In genomic region chr9:131693651-131694597, GRCh38 we compare ENCODE assay signal across 13 cellular contexts. TPM values are rescaled to one million over a fixed set of nuclear protein-coding genes. Genes with fewer than 3 reads are reported as not detected.
DNase-seq lines count a peak whose midpoint lies in the region; ATAC-seq and TF ChIP-seq lines count a peak whose summit lies in the region.
"Had no signal": no experiment of that assay in that cellular context is flagged by ENCODE, and none has a peak within 500 bp of the region (broad histone marks: within the 10 kb centered on the region; RNA-seq: fewer than 3 reads in every experiment).

No MANE protein-coding gene starts in this region.

- no peaks in the 10 kb centered on the region for H3K27me3 Mint-ChIP-seq in activated naive CD8-positive, alpha-beta T cell
- no peaks in the 10 kb centered on the region for H3K27me3 Mint-ChIP-seq in activated naive CD8-positive, alpha-beta T cell treated with anti-CD3 and anti-CD28 coated beads for 36 hours
- H3K27me3 Mint-ChIP-seq in activated T-helper 17 cell treated with anti-CD3 and anti-CD28 coated beads, Interleukin-2, amount 50 U/mL, for 72 hours = no peaks in the 10 kb centered on the region
- peaks cover 0 to 4% (median 1%) of the 10 kb centered on the region in 3 donors for H3K27me3 Mint-ChIP-seq in immature natural killer cell (ENCODE audit: low read depth in 3 of 3)
- no peaks in the 10 kb centered on the region for H3K27me3 Mint-ChIP-seq in stimulated activated naive B cell treated with anti-CD40 and anti-IgM and Interleukin-4, amounts not matched to agents 10 μg/mL and 1 μg/mL and 100 μg/mL, for 72 hours

- peaks cover 92% of the 10 kb centered on the region for H3K4me1 Mint-ChIP-seq in activated naive CD8-positive, alpha-beta T cell (ENCODE audit: low read depth)
- H3K4me1 Mint-ChIP-seq in activated naive CD8-positive, alpha-beta T cell treated with anti-CD3 and anti-CD28 coated beads for 36 hours = peaks cover 72% of the 10 kb centered on the region
- peaks cover 71% of the 10 kb centered on the region for H3K4me1 Mint-ChIP-seq in activated T-helper 17 cell treated with anti-CD3 and anti-CD28 coated beads, Interleukin-2, amount 50 U/mL, for 72 hours
- peaks cover 92 to 97% of the 10 kb centered on the region in 2 donors for H3K4me1 Mint-ChIP-seq in immature natural killer cell
- peaks cover 67 to 97% of the 10 kb centered on the region in 2 donors for H3K4me1 Mint-ChIP-seq in stimulated activated naive B cell treated with anti-CD40 and anti-IgM and Interleukin-4, amounts not matched to agents 10 μg/mL and 1 μg/mL and 100 μg/mL, for 72 hours

- peak overlapping the region; percentile 42 for H3K27ac Mint-ChIP-seq in activated naive CD8-positive, alpha-beta T cell
- H3K27ac Mint-ChIP-seq in activated naive CD8-positive, alpha-beta T cell treated with anti-CD3 and anti-CD28 coated beads for 36 hours = no peak overlapping the region
- peak overlapping the region; percentile 51 for H3K27ac Mint-ChIP-seq in activated T-helper 17 cell treated with anti-CD3 and anti-CD28 coated beads, Interleukin-2, amount 50 U/mL, for 72 hours
- peak overlapping the region; percentile 5 to 89 (median 69) for H3K27ac Mint-ChIP-seq in immature natural killer cell
- H3K27ac Mint-ChIP-seq in stimulated activated naive B cell treated with anti-CD40 and anti-IgM and Interleukin-4, amounts not matched to agents 10 μg/mL and 1 μg/mL and 100 μg/mL, for 72 hours = peak overlapping the region; percentile 32

- intact Hi-C loops in ascending aorta (cut with DNase I) = no loop called here

- no peak overlapping the region for H3K27ac ChIP-seq in ascending aorta

- no peak for ATAC-seq in activated T-helper 17 cell treated with anti-CD3 and anti-CD28 coated beads, Interleukin-2, amount 50 U/mL, for 72 hours (replicated peaks)
- ATAC-seq in stimulated activated naive B cell treated with anti-CD40 and anti-IgM and Interleukin-4, amounts not matched to agents 10 μg/mL and 1 μg/mL and 100 μg/mL, for 72 hours (replicated peaks) = no peak
- ATAC-seq in HG02642 (IDR thresholded peaks at IDR 0.05; ENCODE audit: poor library complexity, unreplicated experiment) = no peak

- TF ChIP-seq CTCF in ascending aorta (IDR thresholded peaks at IDR 0.05) = no peak

- H3K9me3 Mint-ChIP-seq in activated naive CD8-positive, alpha-beta T cell (ENCODE audit: low read depth) = no peaks in the 10 kb centered on the region
- H3K9me3 Mint-ChIP-seq in activated naive CD8-positive, alpha-beta T cell treated with anti-CD3 and anti-CD28 coated beads for 36 hours = no peaks in the 10 kb centered on the region
- no peaks in the 10 kb centered on the region for H3K9me3 Mint-ChIP-seq in activated T-helper 17 cell treated with anti-CD3 and anti-CD28 coated beads, Interleukin-2, amount 50 U/mL, for 72 hours
- no peaks in the 10 kb centered on the region for H3K9me3 Mint-ChIP-seq in immature natural killer cell
- no peaks in the 10 kb centered on the region for H3K9me3 Mint-ChIP-seq in stimulated activated naive B cell treated with anti-CD40 and anti-IgM and Interleukin-4, amounts not matched to agents 10 μg/mL and 1 μg/mL and 100 μg/mL, for 72 hours

- no peaks in the 10 kb centered on the region for H3K27me3 ChIP-seq in ascending aorta

- no peaks in the 10 kb centered on the region for H3K36me3 Mint-ChIP-seq in activated naive CD8-positive, alpha-beta T cell
- peaks cover 12% of the 10 kb centered on the region for H3K36me3 Mint-ChIP-seq in activated naive CD8-positive, alpha-beta T cell treated with anti-CD3 and anti-CD28 coated beads for 36 hours
- H3K36me3 Mint-ChIP-seq in activated T-helper 17 cell treated with anti-CD3 and anti-CD28 coated beads, Interleukin-2, amount 50 U/mL, for 72 hours (ENCODE audit: low read depth) = peaks cover 5% of the 10 kb centered on the region
- no peaks in the 10 kb centered on the region for H3K36me3 Mint-ChIP-seq in immature natural killer cell
- H3K36me3 Mint-ChIP-seq in stimulated activated naive B cell treated with anti-CD40 and anti-IgM and Interleukin-4, amounts not matched to agents 10 μg/mL and 1 μg/mL and 100 μg/mL, for 72 hours = peaks cover 29 to 41% of the 10 kb centered on the region in 2 donors

- H3K9me3 ChIP-seq in ascending aorta = no peaks in the 10 kb centered on the region

- no peaks in the 10 kb centered on the region for H3K36me3 ChIP-seq in ascending aorta

- H3K4me3 Mint-ChIP-seq in activated naive CD8-positive, alpha-beta T cell = peak overlapping the region; percentile 1
- H3K4me3 Mint-ChIP-seq in activated naive CD8-positive, alpha-beta T cell treated with anti-CD3 and anti-CD28 coated beads for 36 hours = no peak overlapping the region
- H3K4me3 Mint-ChIP-seq in activated T-helper 17 cell treated with anti-CD3 and anti-CD28 coated beads, Interleukin-2, amount 50 U/mL, for 72 hours = peak overlapping the region; percentile 66
- H3K4me3 Mint-ChIP-seq in immature natural killer cell = peak overlapping the region in 4 of 5 donors; percentile 26 to 67 (median 48)
- H3K4me3 Mint-ChIP-seq in stimulated activated naive B cell treated with anti-CD40 and anti-IgM and Interleukin-4, amounts not matched to agents 10 μg/mL and 1 μg/mL and 100 μg/mL, for 72 hours = peak overlapping the region in 1 of 2 donors; percentile 20

- no peak for DNase-seq in activated naive CD8-positive, alpha-beta T cell treated with anti-CD3 and anti-CD28 coated beads for 36 hours
- DNase-seq in immature natural killer cell (no peak), ascending aorta (ENCODE audit: low spot score in 2 of 2) (no peak), SKM-1 treated with dmso at 0.1 percent for 144 hours (lab: John Stamatoyannopoulos, UW; ENCODE audit: unreplicated experiment) (no peak)
- DNase-seq in stimulated activated naive B cell treated with anti-CD40 and anti-IgM and Interleukin-4, amounts not matched to agents 10 μg/mL and 1 μg/mL and 100 μg/mL, for 72 hours = no peak
- DNase-seq: activated CD4-positive, alpha-beta T cell treated with anti-CD3 and anti-CD28 coated beads for 1 hour; effector CD4-positive, alpha-beta T cell; NCI-H2081; NCI-H82; stimulated activated naive CD4-positive, alpha-beta T cell had no signal

- peaks cover 0 to 24% of the 10 kb centered on the region in 2 donors for H3K4me1 ChIP-seq in ascending aorta

- H3K4me3 ChIP-seq in ascending aorta = no peak overlapping the region

RNA-seq across cellular contexts. Expression of gene RAPGEF1, which starts 46.0 kb away (rescaled TPM):
- 10 to 100 TPM; 82.3 to 89.0 TPM for total RNA-seq in activated naive CD8-positive, alpha-beta T cell treated with anti-CD3 and anti-CD28 coated beads for 36 hours
- total RNA-seq in activated T-helper 17 cell treated with anti-CD3 and anti-CD28 coated beads, Interleukin-2, amount 50 U/mL, for 72 hours = 100 to 1,000 TPM; 147 to 167 TPM
- polyA plus RNA-seq in immature natural killer cell = 10 to 100 TPM in 1 of 3 donors, 1 to 10 TPM in 2; 1.2 to 15.8 (median 7.4) TPM
- 95.5 TPM for total RNA-seq in ascending aorta
